Comparison of ENCODE assay signal across 8 cellular contexts in the genomic region with DNA sequence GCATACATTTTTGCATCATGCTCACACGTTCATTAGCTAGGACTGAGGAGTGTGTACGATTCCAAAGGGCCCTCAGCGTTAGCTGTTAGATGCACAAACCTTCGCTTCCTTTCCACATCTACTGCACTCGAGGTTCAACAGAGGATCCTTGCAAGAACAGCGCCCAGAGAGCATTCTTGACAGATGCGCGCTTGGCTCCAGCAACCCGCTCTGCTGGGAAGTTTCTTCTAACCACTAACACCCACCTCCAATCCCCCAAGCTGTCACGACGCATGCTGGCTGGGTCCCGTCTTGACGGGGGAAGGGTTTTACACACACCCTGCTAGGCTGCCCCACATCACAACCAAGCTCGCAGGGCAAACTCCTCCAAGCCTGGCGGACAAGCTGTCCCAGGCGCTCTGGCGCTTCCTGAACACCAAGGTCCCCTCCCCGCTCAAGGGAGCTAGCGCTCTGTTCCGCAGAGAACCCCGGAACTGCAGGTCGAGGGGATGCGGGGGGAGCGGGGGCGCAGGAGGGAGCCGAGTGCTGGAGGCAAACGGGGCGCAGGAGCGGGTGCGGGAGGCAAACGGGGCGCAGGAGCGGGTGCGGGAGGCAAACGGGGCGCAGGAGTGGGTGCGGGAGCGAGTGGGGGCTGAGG. TPM values are rescaled to one million over a fixed set of nuclear protein-coding genes. Genes with fewer than 3 reads are reported as not detected.
DNase-seq lines count a peak whose midpoint lies in the region; ATAC-seq and TF ChIP-seq lines count a peak whose summit lies in the region.

No MANE protein-coding gene starts in this region.

- no peaks in the 10 kb centered on the region for H3K79me2 ChIP-seq in ACC112 (ENCODE audit: control insufficient read depth, insufficient read depth, low read length, unreplicated experiment)

- H3K27ac ChIP-seq in ACC112 (ENCODE audit: low read depth, low read length) (no peak overlapping the region), muscle layer of duodenum (ENCODE audit: low read length) (no peak overlapping the region), aorta (ENCODE audit: low read depth in 1 of 2, low read length in 2 of 2) (no peak overlapping the region)

- H3K27ac Mint-ChIP-seq in T-helper 17 cell, result no peak overlapping the region

- H3K4me3 Mint-ChIP-seq in T-helper 17 cell, result peak overlapping the region; percentile 81

- ATAC-seq in HG03439 (IDR thresholded peaks at IDR 0.05; ENCODE audit: unreplicated experiment) (peak; percentile 46), T-helper 17 cell (peak; percentile 47), aorta (ENCODE audit: low FRiP score) (peak; percentile 12)

- peaks cover 7% of the 10 kb centered on the region for H3K36me3 Mint-ChIP-seq in T-helper 17 cell (ENCODE audit: low read depth)

- H3K9me3 ChIP-seq in T-helper 17 cell (ENCODE audit: control insufficient read depth, low read length, poor library complexity, severe bottlenecking) (no peaks in the 10 kb centered on the region), muscle layer of duodenum (ENCODE audit: control insufficient read depth in 1 of 2, low read length in 2 of 2) (no peaks in the 10 kb centered on the region), aorta (ENCODE audit: control insufficient read depth, low read length) (no peaks in the 10 kb centered on the region)

- H2AFZ ChIP-seq in ACC112 (ENCODE audit: low read length, unreplicated experiment), result peak overlapping the region; percentile 45

- H3K36me3 ChIP-seq in ACC112 (ENCODE audit: insufficient read depth, low read length), result no peaks in the 10 kb centered on the region
- no peaks in the 10 kb centered on the region for H3K36me3 ChIP-seq in muscle layer of duodenum (ENCODE audit: control insufficient read depth in 1 of 2, insufficient read depth in 2 of 2, low read length in 2 of 2)
- H3K36me3 ChIP-seq in aorta (ENCODE audit: control insufficient read depth in 1 of 2, insufficient read depth in 2 of 2, low read length in 1 of 2), result no peaks in the 10 kb centered on the region

- TF ChIP-seq CTCF in GM12865 (IDR thresholded peaks at IDR 0.05; ENCODE audit: insufficient read depth, low read depth, low read length, missing control alignments), result no peak
- TF ChIP-seq CTCF in epithelial cell of proximal tubule (conservative IDR thresholded peaks at IDR 0.05; ENCODE audit: low read depth, low read length), result no peak

- no peaks in the 10 kb centered on the region for H3K4me1 ChIP-seq in ACC112 (ENCODE audit: control insufficient read depth, insufficient read depth, low read length, unreplicated experiment)
- peaks cover 0 to 19% of the 10 kb centered on the region in 2 donors for H3K4me1 ChIP-seq in muscle layer of duodenum (ENCODE audit: control insufficient read depth in 1 of 2, insufficient read depth in 2 of 2, low read length in 2 of 2)
- no peaks in the 10 kb centered on the region for H3K4me1 ChIP-seq in aorta (ENCODE audit: control insufficient read depth in 1 of 2, insufficient read depth in 2 of 2, low read length in 2 of 2)

- WGBS in aorta, 2 donors, result 4 to 5% methylated on average over 38 of the region's 38 CpGs

- peaks cover 8% of the 10 kb centered on the region for H3K4me1 Mint-ChIP-seq in T-helper 17 cell

- intact Hi-C loops in aorta (cut with DNase I), result no loop called here

- H3K4me3 ChIP-seq in ACC112 (ENCODE audit: low read depth, low read length) (peak overlapping the region; percentile 52), GM12865 (ENCODE audit: low read depth, low read length) (peak overlapping the region; percentile 88), epithelial cell of proximal tubule (ENCODE audit: low read depth, low read length) (peak overlapping the region; percentile 29), muscle layer of duodenum (ENCODE audit: low read depth in 1 of 2, low read length in 2 of 2) (peak overlapping the region; percentile 51 to 62), aorta (ENCODE audit: low read length in 2 of 2) (no peak overlapping the region)

- H3K27me3 Mint-ChIP-seq in T-helper 17 cell, result peaks cover 75% of the 10 kb centered on the region

- H3K27me3 ChIP-seq in ACC112 (ENCODE audit: insufficient read depth, low read length) (peaks cover 83% of the 10 kb centered on the region), muscle layer of duodenum (ENCODE audit: low read depth, low read length) (peaks cover 10% of the 10 kb centered on the region), aorta (ENCODE audit: control insufficient read depth in 1 of 2, insufficient read depth in 2 of 2, low read length in 1 of 2) (no peaks in the 10 kb centered on the region)

- peak; percentile 59 for DNase-seq in GM12865 (ENCODE audit: low read depth)
- DNase-seq in T-helper 17 cell, result no peak
- DNase-seq in epithelial cell of proximal tubule (ENCODE audit: low read depth), result no peak
- DNase-seq in aorta, result peak; percentile 49 to 75
- no peak for DNase-seq in NCI-H2196 (lab: John Stamatoyannopoulos, UW; ENCODE audit: unreplicated experiment)

RNA-seq across cellular contexts. Expression of a gene that starts 0.7 kb away (rescaled TPM):
- under 1 TPM; 0.10 to 0.16 TPM for total RNA-seq in T-helper 17 cell
- total RNA-seq in epithelial cell of proximal tubule, result 0.06 and 0.22 TPM in 2 replicates
- total RNA-seq in aorta, result under 1 TPM; 0.12 to 0.19 TPM
- polyA plus RNA-seq in aorta, result not detected

Comparison
In these comparisons a context has a peak if more than half of its experiments do, and no peak if none do; other contexts are left out.
1. H3K4me3 ChIP-seq: peak in ACC112 (single experiment), GM12865 (single experiment), epithelial cell of proximal tubule (single experiment) and muscle layer of duodenum (2 of 2); none in aorta (0 of 2).
2. DNase-seq: peak in GM12865 (single experiment) and aorta (2 of 2); none in T-helper 17 cell (0 of 3), epithelial cell of proximal tubule (single experiment) and NCI-H2196 (single experiment).
3. Peak in every context shown above with its lines, with median percentiles within 50 percentile points of each other: ATAC-seq.